13 cellular contexts compared by ENCODE assay signal in the genomic region with DNA sequence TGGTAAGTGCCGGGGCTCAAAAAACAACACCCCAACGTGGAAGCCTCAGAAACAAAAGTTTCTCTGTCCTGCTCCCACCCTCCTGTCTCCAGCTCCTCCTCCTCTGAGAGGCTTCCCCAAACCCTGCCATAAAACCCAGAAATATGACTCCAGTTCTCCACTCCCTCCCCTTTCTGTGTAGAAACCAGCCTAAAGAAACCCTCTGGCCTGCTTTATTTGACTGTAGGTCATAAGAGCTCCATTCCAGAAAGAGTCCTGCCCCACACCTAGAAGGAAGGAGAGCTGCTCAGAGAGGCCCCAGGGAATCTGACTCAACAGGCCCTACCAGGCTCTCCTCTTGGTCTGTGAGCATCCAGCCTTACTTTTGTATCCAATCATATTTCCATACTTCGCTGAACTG. TPM values are rescaled to one million over a fixed set of nuclear protein-coding genes. Genes with fewer than 3 reads are reported as not detected.
DNase-seq lines count a peak whose midpoint lies in the region; ATAC-seq and TF ChIP-seq lines count a peak whose summit lies in the region.
"Had no signal": no experiment of that assay in that cellular context is flagged by ENCODE, and none has a peak within 500 bp of the region (broad histone marks: within the 10 kb centered on the region; RNA-seq: fewer than 3 reads in every experiment).

No MANE protein-coding gene starts in this region.

- peaks cover 0 to 8% (median 0%) of the 10 kb centered on the region in 3 donors for H3K27me3 Mint-ChIP-seq in CD14-positive monocyte (ENCODE audit: low read depth in 3 of 3)
- H3K27me3 Mint-ChIP-seq in neural crest cell (ENCODE audit: low read depth): no peaks in the 10 kb centered on the region

- no peak overlapping the region for H3K4me3 Mint-ChIP-seq in CD14-positive monocyte
- H3K4me3 Mint-ChIP-seq in neural crest cell: peak overlapping the region; percentile 14

- intact Hi-C loops in CD14-positive monocyte (cut with micrococcal nuclease) (no loop called here), mammary epithelial cell (cut with micrococcal nuclease) (loop anchor here (10.0 kb wide), 1 partner anchor 118 kb away; the partner anchor contains the start of gene MAN2B2), psoas muscle (cut with DNase I) (no loop called here)

- H3K4me3 ChIP-seq in mammary epithelial cell (replicated peaks in 1 of 3; ENCODE audit: insufficient read depth in 1 of 3, low read depth in 2 of 3, low read length in 3 of 3) (no peak overlapping the region), psoas muscle (no peak overlapping the region)

- in situ Hi-C loops in mammary epithelial cell (cut with MboI; ENCODE audit: low sequenced_read_pairs in 2 of 2): no loop called here

- H2AFZ ChIP-seq in mammary epithelial cell (ENCODE audit: low read depth, low read length): no peak overlapping the region

- H3K27ac Mint-ChIP-seq in CD14-positive monocyte: peak overlapping the region; percentile 7 to 87 (median 82)
- H3K27ac Mint-ChIP-seq in neural crest cell (ENCODE audit: unreplicated experiment): peak overlapping the region; percentile 15

- no peaks in the 10 kb centered on the region for H3K27me3 ChIP-seq in mammary epithelial cell (ENCODE audit: insufficient read depth, low read length)
- no peaks in the 10 kb centered on the region for H3K27me3 ChIP-seq in psoas muscle (ENCODE audit: insufficient read depth in 3 of 3, low read length in 2 of 3)

- H3K9me3 Mint-ChIP-seq in CD14-positive monocyte: peaks cover 0 to 2% (median 0%) of the 10 kb centered on the region in 7 donors
- no peaks in the 10 kb centered on the region for H3K9me3 Mint-ChIP-seq in neural crest cell

- dilution Hi-C loops in mammary epithelial cell (cut with HindIII; ENCODE audit: low sequenced_read_pairs): no loop called here

- DNase-seq in CD14-positive monocyte (ENCODE audit: low spot score): no peak
- peak; percentile 25 for DNase-seq in LHCN-M2 (ENCODE audit: low read depth)
- peak; percentile 21 for DNase-seq in mammary epithelial cell
- no peak for DNase-seq in neural crest cell (ENCODE audit: low read depth, low spot score)
- no peak for DNase-seq in effector CD8-positive, alpha-beta T cell (lab: John Stamatoyannopoulos, UW)
- DNase-seq in psoas muscle: no peak
- DNase-seq in stimulated activated naive CD4-positive, alpha-beta T cell treated with Interleukin-2 at 50 U/mL for 16 hours (lab: John Stamatoyannopoulos, UW): no peak
- no peak for DNase-seq in stimulated activated CD4-positive, alpha-beta T cell treated with anti-CD3 and anti-CD28 coated beads, Interleukin-1b, Interleukin-23, amount 100 ng/mL, for 48 hours
- DNase-seq: activated T-cell treated with anti-CD3 and anti-CD28 coated beads, Interleukin-2, amount 50 U/mL, for 48 hours; DND-41; effector memory CD4-positive, alpha-beta T cell; NCI-H446 had no signal

- CTCF ChIA-PET in mammary epithelial cell (lab: Charles Lee; ENCODE audit: low non-redundant PET): no interaction called here

- ATAC-seq in psoas muscle: no peak
- ATAC-seq: HCT116 had no signal

- WGBS in mammary epithelial cell (ENCODE audit: low coverage, missing lambda C conversion rate): 58% methylated on average over 2 of the region's 3 CpGs
- 68 to 75% (median 71%) methylated on average over 3 of the region's 3 CpGs for WGBS in psoas muscle, 3 donors

- H4K20me1 ChIP-seq in mammary epithelial cell (ENCODE audit: insufficient read depth, low read length): no peaks in the 10 kb centered on the region

- BruUV-seq in mammary epithelial cell (replicated peaks; lab: Mats Ljungman, UMichigan): no TSS peak

- no peak for TF ChIP-seq CTCF in CD14-positive monocyte (IDR thresholded peaks at IDR 0.05)
- TF ChIP-seq CTCF in mammary epithelial cell (conservative IDR thresholded peaks at IDR 0.05 in 1 of 2, IDR thresholded peaks at IDR 0.05 in 1 of 2; ENCODE audit: extremely low read depth in 1 of 2, insufficient read depth in 1 of 2, low read depth in 1 of 2, low read length in 2 of 2): no peak
- TF ChIP-seq CTCF in neural crest cell (conservative IDR thresholded peaks at IDR 0.05): no peak
- TF ChIP-seq CTCF in psoas muscle (IDR thresholded peaks at IDR 0.05): no peak

- peaks cover 3% of the 10 kb centered on the region in 2 donors for H3K36me3 Mint-ChIP-seq in CD14-positive monocyte
- H3K36me3 Mint-ChIP-seq in neural crest cell (ENCODE audit: low read depth): no peaks in the 10 kb centered on the region

- no peaks in the 10 kb centered on the region for H3K79me2 ChIP-seq in mammary epithelial cell (ENCODE audit: insufficient read depth, low read length)

- H3K36me3 ChIP-seq in mammary epithelial cell (ENCODE audit: insufficient read depth, low read length) (no peaks in the 10 kb centered on the region), psoas muscle (ENCODE audit: insufficient read depth in 1 of 2, low read depth in 1 of 2) (no peaks in the 10 kb centered on the region)

- H3K4me1 Mint-ChIP-seq in CD14-positive monocyte (peaks cover 71% of the 10 kb centered on the region), neural crest cell (peaks cover 32% of the 10 kb centered on the region)

- H3K4me2 ChIP-seq in mammary epithelial cell (ENCODE audit: insufficient read depth, low read depth, low read length): no peak overlapping the region

- H3K4me1 ChIP-seq in mammary epithelial cell (ENCODE audit: insufficient read depth, low read length) (peaks cover 37% of the 10 kb centered on the region), psoas muscle (peaks cover 16% of the 10 kb centered on the region)

- no peak overlapping the region for H3K9ac ChIP-seq in mammary epithelial cell (ENCODE audit: insufficient read depth, low read length)

- no peaks in the 10 kb centered on the region for H3K9me3 ChIP-seq in mammary epithelial cell (replicated peaks; ENCODE audit: insufficient read depth, low read length)
- no peaks in the 10 kb centered on the region for H3K9me3 ChIP-seq in psoas muscle

- H3K27ac ChIP-seq in mammary epithelial cell (ENCODE audit: insufficient read depth, low read depth, low read length) (no peak overlapping the region), psoas muscle (no peak overlapping the region)

RNA-seq across cellular contexts. Expression of gene S100P, which starts 0.9 kb away (rescaled TPM):
- polyA plus RNA-seq in CD14-positive monocyte (10 to 100 TPM; 29.3 to 71.2 TPM), mammary epithelial cell (0.77 TPM), psoas muscle (under 1 TPM; 0.34 to 0.36 (median 0.35) TPM)
- total RNA-seq in LHCN-M2 (2014; rRNA removed) (not detected in 2 replicates), mammary epithelial cell (under 1 TPM in 1 of 2 donors, not detected in 1; 0.17 TPM), neural crest cell (not detected in 2 replicates), psoas muscle (1 to 10 TPM in 1 of 4 donors, under 1 TPM in 2, not detected in 1; 0.34 to 1.5 (median 0.68) TPM)
- 0.23 TPM for polyA plus RNA-seq in LHCN-M2 (2012)
- not detected for polyA minus RNA-seq in mammary epithelial cell

RNA-seq across cellular contexts. Expression of gene MRFAP1L1, which starts 16.9 kb away (rescaled TPM):
- polyA plus RNA-seq in CD14-positive monocyte (10 to 100 TPM; 13.8 to 19.1 TPM), mammary epithelial cell (38.6 TPM), psoas muscle (10 to 100 TPM; 40.5 to 79.0 (median 48.5) TPM)
- total RNA-seq in LHCN-M2 (2014; rRNA removed) (61.1 and 61.8 TPM in 2 replicates), mammary epithelial cell (10 to 100 TPM; 34.0 to 35.9 TPM), neural crest cell (70.4 and 74.0 TPM in 2 replicates), psoas muscle (10 to 100 TPM; 30.0 to 39.1 (median 32.4) TPM)
- polyA plus RNA-seq in LHCN-M2 (2012): 34.8 TPM
- polyA minus RNA-seq in mammary epithelial cell: 12.8 TPM

RNA-seq across cellular contexts. Expression of gene BLOC1S4, which starts 23.2 kb away (rescaled TPM):
- 10 to 100 TPM; 20.1 to 30.9 TPM for polyA plus RNA-seq in CD14-positive monocyte
- total RNA-seq in LHCN-M2 (2014; rRNA removed): 29.6 and 35.6 TPM in 2 replicates
- 14.1 TPM for polyA plus RNA-seq in LHCN-M2 (2012)
- total RNA-seq in mammary epithelial cell: 10 to 100 TPM; 14.1 to 15.3 TPM
- 14.7 TPM for polyA plus RNA-seq in mammary epithelial cell
- 0.26 TPM for polyA minus RNA-seq in mammary epithelial cell
- 23.8 and 25.1 TPM in 2 replicates for total RNA-seq in neural crest cell
- 10 to 100 TPM in 3 of 4 donors, 1 to 10 TPM in 1; 9.3 to 15.0 (median 14.2) TPM for total RNA-seq in psoas muscle
- polyA plus RNA-seq in psoas muscle: 10 to 100 TPM in 1 of 3 donors, 1 to 10 TPM in 2; 7.6 to 13.8 (median 9.7) TPM

RNA-seq across cellular contexts. Expression of gene MRFAP1, which starts 52.3 kb away (rescaled TPM):
- polyA plus RNA-seq in CD14-positive monocyte (100 to 1,000 TPM; 171 to 180 TPM), mammary epithelial cell (169 TPM), psoas muscle (100 to 1,000 TPM; 300 to 539 (median 398) TPM)
- total RNA-seq in LHCN-M2 (2014; rRNA removed) (99.3 and 131 TPM in 2 replicates), mammary epithelial cell (100 to 1,000 TPM in 1 of 2 donors, 10 to 100 TPM in 1; 71.2 to 248 TPM), neural crest cell (317 and 325 TPM in 2 replicates), psoas muscle (100 to 1,000 TPM; 216 to 300 (median 250) TPM)
- polyA plus RNA-seq in LHCN-M2 (2012): 333 TPM
- 109 TPM for polyA minus RNA-seq in mammary epithelial cell

Comparison
In these comparisons a context has a peak if more than half of its experiments do, and no peak if none do; other contexts are left out.
1. DNase-seq: peak in LHCN-M2 (single experiment) and mammary epithelial cell (single experiment); none in CD14-positive monocyte (single experiment), neural crest cell (single experiment), effector CD8-positive, alpha-beta T cell (single experiment), psoas muscle (0 of 2), stimulated activated naive CD4-positive, alpha-beta T cell treated with Interleukin-2 at 50 U/mL for 16 hours (single experiment) and stimulated activated CD4-positive, alpha-beta T cell treated with anti-CD3 and anti-CD28 coated beads, Interleukin-1b, Interleukin-23, amount 100 ng/mL, for 48 hours (single experiment).